ENCODE assay signal across 9 cellular contexts in genomic region chr18:79797518-79798345, GRCh38. TPM values are rescaled to one million over a fixed set of nuclear protein-coding genes. Genes with fewer than 3 reads are reported as not detected.
DNase-seq lines count a peak whose midpoint lies in the region; ATAC-seq and TF ChIP-seq lines count a peak whose summit lies in the region.
"Had no signal": no experiment of that assay in that cellular context is flagged by ENCODE, and none has a peak within 500 bp of the region (broad histone marks: within the 10 kb centered on the region; RNA-seq: fewer than 3 reads in every experiment).

Gene KCNG2 (plus strand): TSS chr18:79797938. CDS start chr18:79863668, 65,730 bp downstream.

- intact Hi-C loops in CD8-positive, alpha-beta T cell (cut with DNase I, micrococcal nuclease) = loop anchor here in 1 of 2 experiments (2.0 kb wide), 1 partner anchor 357 kb away; no protein-coding TSS in a partner anchor
- intact Hi-C loops in left colon (cut with DNase I, micrococcal nuclease) = no loop called here

- H3K9me3 Mint-ChIP-seq in CD8-positive, alpha-beta T cell = no peaks in the 10 kb centered on the region
- no peaks in the 10 kb centered on the region for H3K9me3 Mint-ChIP-seq in type B pancreatic cell

- in situ Hi-C loops in astrocyte of the cerebellum (cut with HindIII; ENCODE audit: low sequenced_read_pairs) = no loop called here

- H3K27me3 Mint-ChIP-seq in CD8-positive, alpha-beta T cell (ENCODE audit: low read depth) = peaks cover 40% of the 10 kb centered on the region
- H3K27me3 Mint-ChIP-seq in type B pancreatic cell = peaks cover 73% of the 10 kb centered on the region

- TF ChIP-seq CTCF in CD8-positive, alpha-beta T cell (IDR thresholded peaks at IDR 0.05) = no peak
- no peak for TF ChIP-seq CTCF in astrocyte of the cerebellum (IDR thresholded peaks at IDR 0.05; ENCODE audit: low read depth, low read length, missing control alignments)
- peak; percentile 48 for TF ChIP-seq CTCF in type B pancreatic cell (conservative IDR thresholded peaks at IDR 0.05)

- peak within 1 kb of the TSS; percentile 76 for H3K4me3 Mint-ChIP-seq in CD8-positive, alpha-beta T cell
- H3K4me3 Mint-ChIP-seq in type B pancreatic cell = peak within 1 kb of the TSS; percentile 85

- H3K27me3 ChIP-seq in CD8-positive, alpha-beta T cell (ENCODE audit: insufficient read depth, low read length) = peaks cover 11% of the 10 kb centered on the region

- H3K27ac ChIP-seq in CD8-positive, alpha-beta T cell (ENCODE audit: low read depth, low read length) = no peak within 1 kb of the TSS

- CTCF ChIA-PET in CD8-positive, alpha-beta T cell (lab: Charles Lee) = no interaction called here

- H3K4me3 ChIP-seq in CD8-positive, alpha-beta T cell (ENCODE audit: low read depth, low read length) = no peak within 1 kb of the TSS
- peak within 1 kb of the TSS; percentile 27 for H3K4me3 ChIP-seq in astrocyte of the cerebellum (ENCODE audit: low read depth, low read length)

- peak; percentile 48 for ATAC-seq in CD8-positive, alpha-beta T cell
- ATAC-seq in HG02759 (IDR thresholded peaks at IDR 0.05; ENCODE audit: unreplicated experiment) = peak; percentile 44
- peak; percentile 59 for ATAC-seq in left colon
- no peak for ATAC-seq in GM21576 (IDR thresholded peaks at IDR 0.05; ENCODE audit: unreplicated experiment)
- ATAC-seq in HG02642 (IDR thresholded peaks at IDR 0.05; ENCODE audit: poor library complexity, unreplicated experiment) = no peak

- POLR2A ChIA-PET in CD8-positive, alpha-beta T cell (lab: Charles Lee) = no interaction called here

- no peaks in the 10 kb centered on the region for H3K36me3 Mint-ChIP-seq in CD8-positive, alpha-beta T cell
- no peaks in the 10 kb centered on the region for H3K36me3 Mint-ChIP-seq in type B pancreatic cell

- H3K36me3 ChIP-seq in CD8-positive, alpha-beta T cell (ENCODE audit: insufficient read depth, low read length) = no peaks in the 10 kb centered on the region

- DNase-seq in CD8-positive, alpha-beta T cell = peak in 1 of 7 experiments; percentile 35
- DNase-seq in astrocyte of the cerebellum (ENCODE audit: low read depth) = no peak
- DNase-seq in left colon = peak in 1 of 2 donors; percentile 35
- peak; percentile 69 for DNase-seq in type B pancreatic cell (ENCODE audit: extremely low spot score, unreplicated experiment)
- no peak for DNase-seq in SK-N-DZ (ENCODE audit: low spot score)

- no peaks in the 10 kb centered on the region for H3K9me3 ChIP-seq in CD8-positive, alpha-beta T cell (ENCODE audit: low read length)

- no peak within 1 kb of the TSS for H3K27ac Mint-ChIP-seq in CD8-positive, alpha-beta T cell
- peak within 1 kb of the TSS; percentile 1 for H3K27ac Mint-ChIP-seq in type B pancreatic cell

- H3K4me1 ChIP-seq in CD8-positive, alpha-beta T cell (ENCODE audit: insufficient read depth, low read length) = peaks cover 12% of the 10 kb centered on the region

- H3K4me1 Mint-ChIP-seq in CD8-positive, alpha-beta T cell (ENCODE audit: low read depth) = peaks cover 17% of the 10 kb centered on the region
- peaks cover 5% of the 10 kb centered on the region for H3K4me1 Mint-ChIP-seq in type B pancreatic cell (ENCODE audit: unreplicated experiment)

RNA-seq across cellular contexts. Expression of gene KCNG2, which starts in this region (rescaled TPM):
- total RNA-seq in CD8-positive, alpha-beta T cell = not detected
- not detected for total RNA-seq in left colon
- 0.29 TPM in 1 of 2 replicates, not detected in the other for total RNA-seq in type B pancreatic cell (ENCODE audit: low replicate concordance)
- not detected in 2 replicates for polyA plus RNA-seq in SK-N-DZ (2014; cell fraction: cytosol; rRNA removed)
- not detected in 2 replicates for polyA plus RNA-seq in SK-N-DZ (2014; cell fraction: nucleus; rRNA removed)
- total RNA-seq: endothelial cell of umbilical vein had no signal
- polyA plus RNA-seq: endothelial cell of umbilical vein had no signal

Comparison
In these comparisons a context has a peak if more than half of its experiments do, and no peak if none do; other contexts are left out.
1. Peak in ATAC-seq in CD8-positive, alpha-beta T cell; RNA of the gene not detected or under 1 TPM.
2. Peak in ATAC-seq in left colon; RNA of the gene not detected or under 1 TPM.
3. Peak in DNase-seq in type B pancreatic cell; RNA of the gene not detected or under 1 TPM.